In genomic region chr19:35716735-35716984, GRCh38 we compare ENCODE assay signal across 6 cellular contexts. TPM values are rescaled to one million over a fixed set of nuclear protein-coding genes. Genes with fewer than 3 reads are reported as not detected.
DNase-seq lines count a peak whose midpoint lies in the region; ATAC-seq lines count a peak whose summit lies in the region.

No MANE protein-coding gene starts in this region.

- 0% methylated on average over 10 to 14 of the region's 20 CpGs for WGBS in mesodermal cell (ENCODE audit: insufficient coverage in 2 of 2), 2 experiments

- H3K36me3 ChIP-seq in mesodermal cell (ENCODE audit: control insufficient read depth, insufficient read depth, low read length) = peaks cover 25% of the 10 kb centered on the region

- CTCF ChIA-PET in activated naive CD4-positive, alpha-beta T cell treated with anti-CD3 and anti-CD28 coated beads, Interleukin-2, amount 10 ng/mL, durations not matched to agents 7 days and 5 days (lab: Charles Lee) = interaction anchor here (6.7 kb wide), 1 partner anchor 19 kb away, joined by 236 read pairs; no protein-coding TSS in a partner anchor

- peaks cover 20% of the 10 kb centered on the region for H3K36me3 Mint-ChIP-seq in activated naive CD4-positive, alpha-beta T cell treated with anti-CD3 and anti-CD28 coated beads, Interleukin-2, amount 10 ng/mL, durations not matched to agents 7 days and 5 days
- H3K36me3 Mint-ChIP-seq in activated naive CD4-positive, alpha-beta T cell treated with anti-CD3 and anti-CD28 coated beads, Interleukin-2, amount 50 U/mL, for 72 hours = peaks cover 39% of the 10 kb centered on the region in 2 donors

- peak overlapping the region; percentile 69 for H3K4me3 ChIP-seq in mesodermal cell (ENCODE audit: extremely low read depth, insufficient read depth, low read length, poor library complexity, severe bottlenecking)

- no peak for DNase-seq in activated naive CD4-positive, alpha-beta T cell treated with anti-CD3 and anti-CD28 coated beads, Interleukin-2, amount 10 ng/mL, durations not matched to agents 7 days and 5 days
- DNase-seq in activated naive CD4-positive, alpha-beta T cell (lab: John Stamatoyannopoulos, UW) = no peak
- no peak for DNase-seq in activated naive CD4-positive, alpha-beta T cell treated with anti-CD3 and anti-CD28 coated beads, Interleukin-2, amount 50 U/mL, for 72 hours (ENCODE audit: low spot score in 2 of 2)
- DNase-seq in HPDE6-E6E7 (ENCODE audit: extremely low spot score) = no peak

- H3K27me3 Mint-ChIP-seq in activated naive CD4-positive, alpha-beta T cell treated with anti-CD3 and anti-CD28 coated beads, Interleukin-2, amount 10 ng/mL, durations not matched to agents 7 days and 5 days = no peaks in the 10 kb centered on the region

- peak overlapping the region; percentile 85 for H3K4me3 Mint-ChIP-seq in activated naive CD4-positive, alpha-beta T cell treated with anti-CD3 and anti-CD28 coated beads, Interleukin-2, amount 10 ng/mL, durations not matched to agents 7 days and 5 days

- peaks cover 5% of the 10 kb centered on the region for H3K4me1 ChIP-seq in mesodermal cell (ENCODE audit: control insufficient read depth, insufficient read depth, low read length, poor library complexity, severe bottlenecking)

- H3K9me3 ChIP-seq in mesodermal cell (ENCODE audit: control insufficient read depth, low read length) = no peaks in the 10 kb centered on the region

- H3K27ac ChIP-seq in mesodermal cell (ENCODE audit: low read depth, low read length, severe bottlenecking) = peak overlapping the region; percentile 71

- ATAC-seq in activated naive CD4-positive, alpha-beta T cell treated with anti-CD3 and anti-CD28 coated beads, Interleukin-2, amount 50 U/mL, for 72 hours = peak in 1 of 2 donors; percentile 39
- no peak for ATAC-seq in HG03354 (IDR thresholded peaks at IDR 0.05; ENCODE audit: poor library complexity, severe bottlenecking, unreplicated experiment)

- H3K9me3 Mint-ChIP-seq in activated naive CD4-positive, alpha-beta T cell treated with anti-CD3 and anti-CD28 coated beads, Interleukin-2, amount 10 ng/mL, durations not matched to agents 7 days and 5 days = no peaks in the 10 kb centered on the region
- no peaks in the 10 kb centered on the region for H3K9me3 Mint-ChIP-seq in activated naive CD4-positive, alpha-beta T cell treated with anti-CD3 and anti-CD28 coated beads, Interleukin-2, amount 50 U/mL, for 72 hours

- peaks cover 65% of the 10 kb centered on the region for H3K4me1 Mint-ChIP-seq in activated naive CD4-positive, alpha-beta T cell treated with anti-CD3 and anti-CD28 coated beads, Interleukin-2, amount 10 ng/mL, durations not matched to agents 7 days and 5 days

- H3K27ac Mint-ChIP-seq in activated naive CD4-positive, alpha-beta T cell treated with anti-CD3 and anti-CD28 coated beads, Interleukin-2, amount 10 ng/mL, durations not matched to agents 7 days and 5 days = peak overlapping the region; percentile 96
- H3K27ac Mint-ChIP-seq in activated naive CD4-positive, alpha-beta T cell treated with anti-CD3 and anti-CD28 coated beads, Interleukin-2, amount 50 U/mL, for 72 hours = peak overlapping the region; percentile 93 to 97

RNA-seq across cellular contexts. Expression of gene KMT2B, which starts 1.1 kb away (rescaled TPM):
- 100 to 1,000 TPM in 1 of 2 donors, 10 to 100 TPM in 1; 54.6 to 200 TPM for total RNA-seq in activated naive CD4-positive, alpha-beta T cell treated with anti-CD3 and anti-CD28 coated beads, Interleukin-2, amount 50 U/mL, for 72 hours
- 28.8 TPM for polyA plus RNA-seq in mesodermal cell (2013, experiment 1 of 2)
- 23.7 TPM for polyA plus RNA-seq in mesodermal cell (2013, experiment 2 of 2)

RNA-seq across cellular contexts. Expression of gene ZBTB32, which starts 12.3 kb away (rescaled TPM):
- 100 to 1,000 TPM; 181 to 198 TPM for total RNA-seq in activated naive CD4-positive, alpha-beta T cell treated with anti-CD3 and anti-CD28 coated beads, Interleukin-2, amount 50 U/mL, for 72 hours
- polyA plus RNA-seq in mesodermal cell (2013, experiment 1 of 2) = not detected
- polyA plus RNA-seq in mesodermal cell (2013, experiment 2 of 2) = not detected

RNA-seq across cellular contexts. Expression of gene IGFLR1, which starts 25.6 kb away (rescaled TPM):
- total RNA-seq in activated naive CD4-positive, alpha-beta T cell treated with anti-CD3 and anti-CD28 coated beads, Interleukin-2, amount 50 U/mL, for 72 hours = 100 to 1,000 TPM in 1 of 2 donors, 10 to 100 TPM in 1; 74.6 to 245 TPM
- 5.1 TPM for polyA plus RNA-seq in mesodermal cell (2013, experiment 1 of 2)
- polyA plus RNA-seq in mesodermal cell (2013, experiment 2 of 2) = 3.1 TPM

RNA-seq across cellular contexts. Expression of gene U2AF1L4, which starts 28.6 kb away (rescaled TPM):
- 10 to 100 TPM; 33.8 to 69.0 TPM for total RNA-seq in activated naive CD4-positive, alpha-beta T cell treated with anti-CD3 and anti-CD28 coated beads, Interleukin-2, amount 50 U/mL, for 72 hours
- polyA plus RNA-seq in mesodermal cell (2013, experiment 1 of 2) = 10.6 TPM
- 12.3 TPM for polyA plus RNA-seq in mesodermal cell (2013, experiment 2 of 2)

RNA-seq across cellular contexts. Expression of gene PSENEN, which starts 28.8 kb away (rescaled TPM):
- total RNA-seq in activated naive CD4-positive, alpha-beta T cell treated with anti-CD3 and anti-CD28 coated beads, Interleukin-2, amount 50 U/mL, for 72 hours = 10 to 100 TPM; 43.2 to 49.4 TPM
- 79.4 TPM for polyA plus RNA-seq in mesodermal cell (2013, experiment 1 of 2)
- 70.8 TPM for polyA plus RNA-seq in mesodermal cell (2013, experiment 2 of 2)
